In genomic region chrX:134886201-134886600, GRCh38 we compare ENCODE assay signal across 16 cellular contexts. TPM values are rescaled to one million over a fixed set of nuclear protein-coding genes. Genes with fewer than 3 reads are reported as not detected.
DNase-seq lines count a peak whose midpoint lies in the region; ATAC-seq and TF ChIP-seq lines count a peak whose summit lies in the region.
"Had no signal": no experiment of that assay in that cellular context is flagged by ENCODE, and none has a peak within 500 bp of the region (broad histone marks: within the 10 kb centered on the region; RNA-seq: fewer than 3 reads in every experiment).

No MANE protein-coding gene starts in this region.

- H3K27ac Mint-ChIP-seq in T-helper 1 cell treated with Interleukin-12 subunit alpha and Interleukin-12 subunit beta and Interleukin-4 antibody, amounts not matched to agents 30 μg/mL and 1 μg/mL, for 36 hours: peak overlapping the region; percentile 17
- H3K27ac Mint-ChIP-seq: activated naive CD4-positive, alpha-beta T cell treated with anti-CD3 and anti-CD28 coated beads, Interleukin-2, amount 50 U/mL, for 24 hours; T-helper 2 cell treated with Interferon-gamma antibody and Interleukin-4, amounts not matched to agents 5 μg/mL and 100 μg/mL, for 36 hours had no signal

- H3K27me3 Mint-ChIP-seq in T-helper 1 cell treated with Interleukin-12 subunit alpha and Interleukin-12 subunit beta and Interleukin-4 antibody, amounts not matched to agents 30 μg/mL and 1 μg/mL, for 36 hours (ENCODE audit: low read depth): no peaks in the 10 kb centered on the region
- H3K27me3 Mint-ChIP-seq: activated naive CD4-positive, alpha-beta T cell treated with anti-CD3 and anti-CD28 coated beads, Interleukin-2, amount 50 U/mL, for 24 hours had no signal

- H3K9me3 ChIP-seq in HEK293 (ENCODE audit: control insufficient read depth, insufficient read depth, low read depth, low read length) (no peaks in the 10 kb centered on the region), esophagus squamous epithelium (no peaks in the 10 kb centered on the region), WERI-Rb-1 (ENCODE audit: severe bottlenecking) (no peaks in the 10 kb centered on the region)
- H3K9me3 ChIP-seq: BLaER1, prostate gland had no signal

- H3K4me3 ChIP-seq in HEK293 (ENCODE audit: low read depth, low read length): no peak overlapping the region
- H3K4me3 ChIP-seq in esophagus squamous epithelium: no peak overlapping the region
- no peak overlapping the region for H3K4me3 ChIP-seq in WERI-Rb-1 (ENCODE audit: low read depth, low read length)
- H3K4me3 ChIP-seq: BLaER1, prostate gland had no signal

- H3K4me1 Mint-ChIP-seq in T-helper 1 cell treated with Interleukin-12 subunit alpha and Interleukin-12 subunit beta and Interleukin-4 antibody, amounts not matched to agents 30 μg/mL and 1 μg/mL, for 36 hours (ENCODE audit: low read depth): peaks cover 3% of the 10 kb centered on the region
- H3K4me1 Mint-ChIP-seq: activated naive CD4-positive, alpha-beta T cell treated with anti-CD3 and anti-CD28 coated beads, Interleukin-2, amount 50 U/mL, for 24 hours had no signal

- TF ChIP-seq CTCF in HEK293 (tag by site-specific recombination; IDR thresholded peaks at IDR 0.05) (no peak), foreskin keratinocyte (conservative IDR thresholded peaks at IDR 0.05) (no peak), esophagus squamous epithelium (IDR thresholded peaks at IDR 0.05) (no peak), WERI-Rb-1 (IDR thresholded peaks at IDR 0.05; ENCODE audit: low read depth, low read length) (no peak)

- H3K4me1 ChIP-seq in HEK293 (ENCODE audit: control insufficient read depth, insufficient read depth, low read length) (0 out of 2 replicates have a peak, but pooled peaks cover 3% of the 10 kb centered on the region), foreskin keratinocyte (peaks cover 13% of the 10 kb centered on the region), esophagus squamous epithelium (no peaks in the 10 kb centered on the region)
- H3K4me1 ChIP-seq: BLaER1, prostate gland had no signal

- ATAC-seq in foreskin keratinocyte: peak; percentile 97
- no peak for ATAC-seq in GM18520 (IDR thresholded peaks at IDR 0.05; ENCODE audit: unreplicated experiment)

- H3K36me3 ChIP-seq in HEK293 (ENCODE audit: control insufficient read depth in 2 of 2, insufficient read depth in 1 of 2, low read length in 2 of 2): no peaks in the 10 kb centered on the region; a peak in 1 of 3 replicates
- peaks cover 0 to 2% (median 0%) of the 10 kb centered on the region in 3 donors for H3K36me3 ChIP-seq in esophagus squamous epithelium
- H3K36me3 ChIP-seq in WERI-Rb-1: no peaks in the 10 kb centered on the region
- H3K36me3 ChIP-seq: BLaER1, prostate gland had no signal

- intact Hi-C loops in esophagus squamous epithelium (cut with DNase I): no loop called here

- no peaks in the 10 kb centered on the region for H3K9me3 Mint-ChIP-seq in T-helper 1 cell treated with Interleukin-12 subunit alpha and Interleukin-12 subunit beta and Interleukin-4 antibody, amounts not matched to agents 30 μg/mL and 1 μg/mL, for 36 hours
- H3K9me3 Mint-ChIP-seq: activated naive CD4-positive, alpha-beta T cell treated with anti-CD3 and anti-CD28 coated beads, Interleukin-2, amount 50 U/mL, for 24 hours; T-helper 2 cell treated with Interferon-gamma antibody and Interleukin-4, amounts not matched to agents 5 μg/mL and 100 μg/mL, for 36 hours had no signal

- peak; percentile 1 for DNase-seq in Daoy (ENCODE audit: low read depth)
- peak; percentile 63 to 85 for DNase-seq in foreskin keratinocyte
- DNase-seq in esophagus squamous epithelium (lab: John Stamatoyannopoulos, UW): no peak
- no peak for DNase-seq in D341Med (ENCODE audit: low spot score)
- no peak for DNase-seq in WERI-Rb-1
- DNase-seq: GF-D8; NCI-H446; stimulated activated CD4-positive, alpha-beta T cell treated with anti-CD3 and anti-CD28 coated beads, Interleukin-2, amount 100 ng/mL, for 24 hours; stimulated activated naive CD4-positive, alpha-beta T cell had no signal

- H3K4me3 Mint-ChIP-seq in T-helper 1 cell treated with Interleukin-12 subunit alpha and Interleukin-12 subunit beta and Interleukin-4 antibody, amounts not matched to agents 30 μg/mL and 1 μg/mL, for 36 hours: no peak overlapping the region
- H3K4me3 Mint-ChIP-seq: activated naive CD4-positive, alpha-beta T cell treated with anti-CD3 and anti-CD28 coated beads, Interleukin-2, amount 50 U/mL, for 24 hours; T-helper 2 cell treated with Interferon-gamma antibody and Interleukin-4, amounts not matched to agents 5 μg/mL and 100 μg/mL, for 36 hours had no signal

- CTCF ChIA-PET in HEK293 (lab: Yijun Ruan, JAX): no interaction called here

- peaks cover 2% of the 10 kb centered on the region for H3K36me3 Mint-ChIP-seq in T-helper 1 cell treated with Interleukin-12 subunit alpha and Interleukin-12 subunit beta and Interleukin-4 antibody, amounts not matched to agents 30 μg/mL and 1 μg/mL, for 36 hours (ENCODE audit: low read depth)
- H3K36me3 Mint-ChIP-seq: activated naive CD4-positive, alpha-beta T cell treated with anti-CD3 and anti-CD28 coated beads, Interleukin-2, amount 50 U/mL, for 24 hours had no signal

- WGBS in esophagus squamous epithelium, 2 donors: 52 to 66% methylated on average over 7 of the region's 7 CpGs

- POLR2A ChIA-PET in HEK293 (lab: Yijun Ruan, JAX): interaction anchor here (1.4 kb wide), 1 partner anchor 13 kb away, joined by 4 read pairs; no protein-coding TSS in a partner anchor

- H3K27ac ChIP-seq in HEK293 (ENCODE audit: extremely low read depth, low read depth, low read length) (no peak overlapping the region), foreskin keratinocyte (no peak overlapping the region), esophagus squamous epithelium (peak overlapping the region in 1 of 4 donors; percentile 25), WERI-Rb-1 (no peak overlapping the region)
- H3K27ac ChIP-seq: BLaER1, prostate gland had no signal

- H3K27me3 ChIP-seq in foreskin keratinocyte (no peaks in the 10 kb centered on the region), esophagus squamous epithelium (no peaks in the 10 kb centered on the region), WERI-Rb-1 (ENCODE audit: insufficient read depth, low read depth, severe bottlenecking) (peaks cover 3% of the 10 kb centered on the region)

- no peak for TF ChIP-seq POLR2A in esophagus squamous epithelium (IDR thresholded peaks at IDR 0.05)

TF ChIP-seq in HEK293, 187 proteins besides CTCF, POLR2A, EP300 and RAD21:
- TF ChIP-seq SCRT2 (tag by site-specific recombination; IDR thresholded peaks at IDR 0.05): 0 out of 2 replicates have a peak, but pooled peaks have one; percentile 38
- no peak for TF ChIP-seq ZNF248 (tag by site-specific recombination; IDR thresholded peaks at IDR 0.05)
- TF ChIP-seq RBAK (tag by site-specific recombination; IDR thresholded peaks at IDR 0.05): no peak
- no peak for TF ChIP-seq ZNF548 (tag by site-specific recombination; IDR thresholded peaks at IDR 0.05)
- no peak for TF ChIP-seq HOXD13 (CRISPR knock-in tag; IDR thresholded peaks at IDR 0.05; ENCODE audit: borderline replicate concordance)

RNA-seq across cellular contexts. Expression of gene MOSPD1, which starts 28.9 kb away (rescaled TPM):
- 25.5 and 41.9 TPM in 2 replicates for total RNA-seq in Daoy (2014; rRNA removed; shearing (Covaris generic))
- total RNA-seq in foreskin keratinocyte: 13.5 and 13.8 TPM in 2 replicates
- 6.7 and 7.7 TPM in 2 replicates for polyA plus RNA-seq in foreskin keratinocyte
- 10 to 100 TPM; 16.5 to 24.6 (median 20.5) TPM for total RNA-seq in esophagus squamous epithelium

Comparison
In these comparisons a context has a peak if more than half of its experiments do, and no peak if none do; other contexts are left out.
1. DNase-seq: peak in Daoy (single experiment) and foreskin keratinocyte (2 of 2); none in esophagus squamous epithelium (single experiment), D341Med (single experiment) and WERI-Rb-1 (single experiment).